In genomic region chr7:148265896-148266295, GRCh38 we compare ENCODE assay signal across 29 cellular contexts.
"Had no signal": no experiment of that assay in that cellular context is flagged by ENCODE, and none has a peak within 500 bp of the region (broad histone marks: within the 10 kb centered on the region; RNA-seq: fewer than 3 reads in every experiment).

No MANE protein-coding gene starts in this region.

- H3K9me3 Mint-ChIP-seq: activated T-cell treated with anti-CD3 and anti-CD28 coated beads, Interleukin-2, amount 50 U/mL, for 24 hours; activated T-helper 2 cell treated with anti-CD3 and anti-CD28 coated beads, Interferon-gamma antibody, Interleukin-2, Interleukin-4, amounts not matched to agents 10 μg/mL and 5 μg/mL and 100 μg/mL, durations not matched to agents 14 hours and 24 hours and 36 hours; mesothelial cell of epicardium; naive thymus-derived CD8-positive, alpha-beta T cell had no signal

- FAIRE-seq: frontal cortex had no signal

- H3K4me3 ChIP-seq: adrenal gland, ascending aorta, left lung, lung, ovary, prostate gland, spleen, thyroid gland had no signal

- H3K4me1 ChIP-seq: prostate gland, thyroid gland had no signal

- DNase-seq: activated CD4-positive, alpha-beta T cell treated with anti-CD3 and anti-CD28 coated beads for 1 hour; activated CD8-positive, alpha-beta memory T cell treated with anti-CD3 and anti-CD28 coated beads for 24 hours; activated CD8-positive, alpha-beta memory T cell treated with anti-CD3 and anti-CD28 coated beads, Interleukin-2, amount 50 U/mL, for 4 hours; activated naive CD4-positive, alpha-beta T cell; activated T-cell treated with anti-CD3 and anti-CD28 coated beads, Interleukin-2, amount 50 U/mL, for 24 hours; adrenal gland; brain microvascular endothelial cell; central memory CD4-positive, alpha-beta T cell; dermis blood vessel endothelial cell; effector CD8-positive, alpha-beta T cell; glutamatergic neuron; hippocampal formation; kidney glomerular epithelial cell; left lung; naive thymus-derived CD8-positive, alpha-beta T cell; ovary; spleen; stimulated activated CD4-positive, alpha-beta T cell treated with anti-CD3 and anti-CD28 coated beads, Interleukin-4, amount 100 ng/mL, for 1 hour; stimulated activated naive CD8-positive, alpha-beta T cell treated with anti-CD3 and anti-CD28 coated beads, Interleukin-15, Interleukin-2, amounts not matched to agents 100 U/mL and 50 U/mL, for 24 hours; thyroid gland had no signal

- H3K4me3 Mint-ChIP-seq: activated naive CD8-positive, alpha-beta T cell; activated T-cell treated with anti-CD3 and anti-CD28 coated beads, Interleukin-2, amount 50 U/mL, for 24 hours; mesothelial cell of epicardium; naive thymus-derived CD8-positive, alpha-beta T cell had no signal

- H3K36me3 ChIP-seq: adrenal gland, ascending aorta, brain microvascular endothelial cell, left lung, ovary, prostate gland, spleen, thyroid gland had no signal

- H3K27me3 ChIP-seq: adrenal gland, ascending aorta, brain microvascular endothelial cell, ovary, thyroid gland had no signal

- H3K36me3 Mint-ChIP-seq: activated naive CD8-positive, alpha-beta T cell; mesothelial cell of epicardium; naive thymus-derived CD8-positive, alpha-beta T cell had no signal

- H3K27ac ChIP-seq: adrenal gland, ascending aorta, brain microvascular endothelial cell, left lung, ovary, prostate gland, spleen, thyroid gland, VCaP had no signal

- H3K27ac Mint-ChIP-seq: activated naive CD8-positive, alpha-beta T cell; activated T-cell treated with anti-CD3 and anti-CD28 coated beads, Interleukin-2, amount 50 U/mL, for 24 hours; activated T-helper 2 cell treated with anti-CD3 and anti-CD28 coated beads, Interferon-gamma antibody, Interleukin-2, Interleukin-4, amounts not matched to agents 10 μg/mL and 5 μg/mL and 100 μg/mL, durations not matched to agents 14 hours and 24 hours and 36 hours; mesothelial cell of epicardium; naive thymus-derived CD8-positive, alpha-beta T cell had no signal

- ATAC-seq: esophagus mucosa; left lung; naive thymus-derived CD8-positive, alpha-beta T cell; stimulated activated naive CD8-positive, alpha-beta T cell treated with anti-CD3 and anti-CD28 coated beads, Interleukin-15, Interleukin-2, amounts not matched to agents 100 U/mL and 50 U/mL, for 24 hours had no signal

- H3K9me3 ChIP-seq: adrenal gland, ascending aorta, left lung, ovary, prostate gland, spleen, thyroid gland had no signal
